In the genomic region with DNA sequence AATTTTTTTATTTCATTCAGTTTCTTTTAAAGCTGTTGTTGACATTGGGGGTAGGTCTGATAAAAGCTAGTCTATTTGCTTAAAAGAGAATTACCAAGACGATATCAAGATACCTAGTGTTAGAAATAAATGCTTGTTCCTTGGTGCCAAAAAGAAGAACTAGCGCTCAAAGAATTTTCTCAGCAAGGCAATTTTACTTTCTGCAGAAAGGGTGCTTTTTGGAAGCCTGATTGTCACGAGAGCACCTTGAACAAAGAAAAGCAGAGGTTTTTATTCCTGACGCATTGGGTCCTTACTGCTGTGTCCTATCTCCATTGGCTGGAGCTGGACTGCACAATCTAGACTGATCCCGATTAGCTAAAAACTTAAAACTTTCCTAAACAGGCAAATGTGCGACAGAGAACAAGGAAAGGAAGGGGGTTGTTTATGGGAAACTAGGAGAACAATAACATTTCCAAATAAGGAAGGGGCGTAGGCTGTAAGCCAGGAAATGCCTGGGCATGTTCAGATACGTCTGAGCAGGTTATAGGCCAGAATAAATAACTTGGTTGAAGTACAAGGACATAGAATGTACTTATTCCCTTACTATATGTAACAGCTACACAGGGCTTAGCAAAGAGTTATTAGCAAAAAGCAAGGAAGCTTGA, we compare ENCODE assay signal across 23 cellular contexts. TPM values are rescaled to one million over a fixed set of nuclear protein-coding genes. Genes with fewer than 3 reads are reported as not detected.
"Had no signal": no experiment of that assay in that cellular context is flagged by ENCODE, and none has a peak within 500 bp of the region (broad histone marks: within the 10 kb centered on the region; RNA-seq: fewer than 3 reads in every experiment).

No MANE protein-coding gene starts in this region.

- H3K36me3 ChIP-seq: heart left ventricle, sigmoid colon, transverse colon had no signal

- DNase-seq: activated CD4-positive, alpha-beta memory T cell treated with anti-CD3 and anti-CD28 coated beads, Interleukin-2, amount 10 ng/mL, durations not matched to agents 7 days and 5 days; activated CD4-positive, alpha-beta T cell treated with anti-CD3 and anti-CD28 coated beads, Interleukin-2, amount 10 ng/mL, durations not matched to agents 24 days and 14 days; activated gamma-delta T cell treated with Interleukin-2 at 50 U/mL for 16 hours; aorta; effector memory CD4-positive, alpha-beta T cell; heart left ventricle; islet precursor cell; left cardiac atrium; mesenchymal stem cell; mucosa of descending colon; nephron progenitor cell; sigmoid colon; stimulated activated CD4-positive, alpha-beta T cell treated with anti-CD3 and anti-CD28 coated beads, Interleukin-2, amount 100 ng/mL, for 48 hours; stimulated activated CD8-positive, alpha-beta memory T cell treated with anti-CD3 and anti-CD28 coated beads, Interleukin-4, amount 100 ng/mL, for 48 hours; stimulated activated naive B cell treated with anti-CD40 and anti-IgM and Interleukin-4, amounts not matched to agents 10 μg/mL and 1 μg/mL and 100 μg/mL, for 72 hours; transverse colon had no signal

- H3K27ac ChIP-seq: heart left ventricle, sigmoid colon, transverse colon had no signal

- H3K27me3 ChIP-seq: heart left ventricle, sigmoid colon, transverse colon had no signal

- FAIRE-seq: colon, urothelium cell line had no signal

- H3K4me1 ChIP-seq: heart left ventricle, sigmoid colon, transverse colon had no signal

- ATAC-seq: activated CD4-positive, CD25-positive, alpha-beta regulatory T cell treated with anti-CD3 and anti-CD28 coated beads, Interleukin-2, amount 50 U/mL, for 24 hours; esophagus mucosa; heart left ventricle; left cardiac atrium; mucosa of descending colon; stimulated activated naive B cell treated with anti-CD40 and anti-IgM and Interleukin-4, amounts not matched to agents 10 μg/mL and 1 μg/mL and 100 μg/mL, for 72 hours had no signal

- H3K4me3 ChIP-seq: heart left ventricle, mucosa of descending colon, sigmoid colon, transverse colon had no signal

RNA-seq across cellular contexts. Expression of gene STPG2, which starts 50.3 kb away (rescaled TPM):
- total RNA-seq: activated CD4-positive, alpha-beta memory T cell treated with anti-CD3 and anti-CD28 coated beads, Interleukin-2, amount 10 ng/mL, durations not matched to agents 7 days and 5 days; activated CD4-positive, alpha-beta T cell treated with anti-CD3 and anti-CD28 coated beads, Interleukin-2, amount 10 ng/mL, durations not matched to agents 24 days and 14 days; activated T-helper 1 cell treated with anti-CD3 and anti-CD28 coated beads, Interleukin-12 subunit alpha, Interleukin-12 subunit beta, Interleukin-2, Interleukin-4 antibody, amounts not matched to agents 30 ng/mL and 10 ng/mL and 1 ng/mL, durations not matched to agents 14 hours and 24 hours and 36 hours; dermis microvascular lymphatic vessel endothelial cell; T-helper 2 cell treated with Interferon-gamma antibody and Interleukin-4, amounts not matched to agents 100 ng/mL and 5 ng/mL, for 36 hours had no signal
- polyA plus RNA-seq: heart left ventricle had no signal
